Comparison of ENCODE assay signal across 9 cellular contexts in the genomic region with DNA sequence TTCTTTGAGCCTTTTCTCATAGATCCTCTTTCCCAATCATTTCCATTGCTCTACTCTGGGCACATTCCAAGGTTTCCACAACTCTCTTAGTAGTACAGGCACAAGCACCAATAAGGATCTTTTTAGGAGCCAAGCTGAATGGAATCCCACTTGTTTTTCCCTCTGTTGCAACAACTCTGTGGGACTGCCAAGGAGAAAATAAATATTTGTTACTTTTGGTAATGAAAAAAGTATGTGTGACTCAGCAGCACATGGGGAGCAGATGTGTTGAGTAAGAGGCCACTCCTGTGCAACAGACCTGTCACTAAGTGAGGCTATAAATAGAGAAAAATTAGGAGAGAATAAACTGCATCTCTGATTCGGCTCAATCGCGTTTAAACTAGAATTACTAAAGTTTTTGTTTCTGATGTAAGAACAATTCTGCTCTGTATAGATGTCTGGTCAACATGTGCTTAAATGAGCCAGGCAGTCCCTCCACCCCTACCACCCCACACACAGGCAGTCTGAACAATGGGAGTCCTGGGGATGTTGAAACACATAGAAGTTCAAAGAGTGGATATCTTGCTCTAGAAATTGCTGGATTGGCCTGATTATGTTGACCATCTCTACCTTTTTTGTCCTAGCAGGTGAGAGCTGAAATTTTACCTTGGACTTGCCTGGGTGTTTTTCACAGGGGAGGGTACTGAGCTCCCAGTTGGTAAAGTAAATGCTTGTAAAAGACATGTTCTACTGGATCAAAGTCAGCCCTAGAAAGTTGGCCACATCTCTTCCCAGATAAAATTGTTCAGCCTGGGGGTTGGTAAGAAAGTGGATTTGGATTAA.
DNase-seq lines count a peak whose midpoint lies in the region; ATAC-seq, FAIRE-seq and TF ChIP-seq lines count a peak whose summit lies in the region.
"Had no signal": no experiment of that assay in that cellular context is flagged by ENCODE, and none has a peak within 500 bp of the region (broad histone marks: within the 10 kb centered on the region; RNA-seq: fewer than 3 reads in every experiment).

No MANE protein-coding gene starts in this region.

- H3K9ac ChIP-seq in endothelial cell of umbilical vein (replicated peaks; ENCODE audit: extremely low read depth, insufficient read depth, low read length), result peak overlapping the region; percentile 16

- TF ChIP-seq POLR2A in NB4 (IDR thresholded peaks at IDR 0.05; ENCODE audit: extremely low read depth, insufficient read length), result no peak
- TF ChIP-seq POLR2A in endothelial cell of umbilical vein (IDR thresholded peaks at IDR 0.05; ENCODE audit: low read depth, low read length), result no peak

- H3K9me3 ChIP-seq in AG04450 (ENCODE audit: control insufficient read depth, insufficient read depth, low read length) (peaks cover 4% of the 10 kb centered on the region; the same call in 1 of the 2 replicates), endothelial cell of umbilical vein (replicated peaks; ENCODE audit: control insufficient read depth, insufficient read depth, low read length) (no peaks in the 10 kb centered on the region), mesodermal cell (ENCODE audit: control insufficient read depth, low read length) (no peaks in the 10 kb centered on the region)

- H3K36me3 ChIP-seq in endothelial cell of umbilical vein (ENCODE audit: control insufficient read depth in 2 of 2, extremely low read depth in 1 of 2, insufficient read depth in 2 of 2, low read length in 2 of 2) (no peaks in the 10 kb centered on the region), mesodermal cell (ENCODE audit: control insufficient read depth, insufficient read depth, low read length) (no peaks in the 10 kb centered on the region)

- H3K4me3 ChIP-seq in AG04450 (ENCODE audit: low read depth, low read length) (no peak overlapping the region), NB4 (ENCODE audit: low read depth, low read length) (no peak overlapping the region), endothelial cell of umbilical vein (replicated peaks in 1 of 3; ENCODE audit: insufficient read depth in 1 of 3, low read depth in 1 of 3, low read length in 3 of 3) (no peak overlapping the region), mesodermal cell (ENCODE audit: extremely low read depth, insufficient read depth, low read length, poor library complexity, severe bottlenecking) (no peak overlapping the region)

- no peak overlapping the region for H3K27ac ChIP-seq in AG04450 (ENCODE audit: low read depth, low read length)
- peak overlapping the region; percentile 71 for H3K27ac ChIP-seq in endothelial cell of umbilical vein (ENCODE audit: insufficient read depth, low read depth, low read length)
- H3K27ac ChIP-seq in mesodermal cell (ENCODE audit: low read depth, low read length, severe bottlenecking), result peak overlapping the region; percentile 41

- BruUV-seq in endothelial cell of umbilical vein (replicated peaks; lab: Mats Ljungman, UMichigan), result TSS peak; percentile 87

- no peaks in the 10 kb centered on the region for H4K20me1 ChIP-seq in endothelial cell of umbilical vein (replicated peaks; ENCODE audit: control insufficient read depth, extremely low read depth, insufficient read depth, low read length)

- peak overlapping the region; percentile 17 for H3K4me2 ChIP-seq in endothelial cell of umbilical vein (ENCODE audit: insufficient read depth, low read length)

- no peak for ATAC-seq in GM18517 (IDR thresholded peaks at IDR 0.05; ENCODE audit: unreplicated experiment)
- no peak for ATAC-seq in GM21619 (IDR thresholded peaks at IDR 0.05; ENCODE audit: unreplicated experiment)

- H3K27me3 ChIP-seq in AG04450 (ENCODE audit: control insufficient read depth, insufficient read depth, low read length) (no peaks in the 10 kb centered on the region), endothelial cell of umbilical vein (ENCODE audit: control insufficient read depth in 2 of 2, insufficient read depth in 2 of 2, low read length in 2 of 2) (no peaks in the 10 kb centered on the region)

- CTCF ChIA-PET in AG04450 (lab: Charles Lee) (no interaction called here), endothelial cell of umbilical vein (lab: Charles Lee) (interaction anchor here (1.1 kb wide), 1 partner anchor 13 kb away, joined by 3 read pairs; no protein-coding TSS in a partner anchor)

- no peak for FAIRE-seq in endothelial cell of umbilical vein (lab: Jason Lieb, UNC)

- no CpG with 5 or more reads among the region's 3 CpGs for WGBS in mesodermal cell (ENCODE audit: insufficient coverage in 2 of 2), 2 experiments

- POLR2A ChIA-PET in AG04450 (lab: Yijun Ruan, JAX) (no interaction called here), endothelial cell of umbilical vein (lab: Charles Lee) (interaction anchor here (0.5 kb wide), 1 partner anchor 71 kb away, joined by 3 read pairs; no protein-coding TSS in a partner anchor)

- H3K79me2 ChIP-seq in endothelial cell of umbilical vein (ENCODE audit: control insufficient read depth, insufficient read depth, low read length), result no peaks in the 10 kb centered on the region

- no peak for TF ChIP-seq CTCF in AG04450 (IDR thresholded peaks at IDR 0.05; ENCODE audit: low read depth, low read length)
- TF ChIP-seq CTCF in NB4 (IDR thresholded peaks at IDR 0.05; ENCODE audit: low read depth, low read length), result no peak
- no peak for TF ChIP-seq CTCF in endothelial cell of umbilical vein (IDR thresholded peaks at IDR 0.05; ENCODE audit: extremely low read depth in 1 of 2, insufficient read depth in 1 of 2, low read depth in 1 of 2, low read length in 2 of 2)

- dilution Hi-C loops in endothelial cell of umbilical vein (cut with MboI; ENCODE audit: extremely low pct_ligation_motif_present, low sequenced_read_pairs), result no loop called here

- DNase-seq in AG04450 (ENCODE audit: low read depth, low spot score), result peak; percentile 0
- peak; percentile 2 for DNase-seq in NB4 (ENCODE audit: low read depth)
- DNase-seq in endothelial cell of umbilical vein (ENCODE audit: low read depth, low spot score), result peak; percentile 76
- no peak for DNase-seq in NCI-H1930 (lab: John Stamatoyannopoulos, UW)
- no peak for DNase-seq in DMS153 treated with DMSO at 0.1 percent for 48 hours (lab: John Stamatoyannopoulos, UW; ENCODE audit: unreplicated experiment)
- DNase-seq: cortex of kidney had no signal

- H3K4me1 ChIP-seq in endothelial cell of umbilical vein (ENCODE audit: control insufficient read depth, extremely low read depth, insufficient read depth, low read length) (peaks cover 14% of the 10 kb centered on the region), mesodermal cell (ENCODE audit: control insufficient read depth, insufficient read depth, low read length, poor library complexity, severe bottlenecking) (peaks cover 7% of the 10 kb centered on the region)

- intact Hi-C loops in endothelial cell of umbilical vein (cut with micrococcal nuclease), result loop anchor here (2.0 kb wide), 1 partner anchor 67 kb away; no protein-coding TSS in a partner anchor

- no peaks in the 10 kb centered on the region for H3K9me1 ChIP-seq in endothelial cell of umbilical vein (replicated peaks; ENCODE audit: control insufficient read depth, extremely low read depth, insufficient read depth, low read length)

- H2AFZ ChIP-seq in endothelial cell of umbilical vein (ENCODE audit: low read depth, low read length), result peak overlapping the region; percentile 57

TF ChIP-seq in endothelial cell of umbilical vein, 7 proteins besides CTCF, POLR2A, EP300 and RAD21:
- TF ChIP-seq FOS (IDR thresholded peaks at IDR 0.05; ENCODE audit: borderline replicate concordance, insufficient read depth, low read length) (peak; percentile 64), JUN (IDR thresholded peaks at IDR 0.05; ENCODE audit: borderline replicate concordance, insufficient read depth, insufficient read length, low read depth) (peak; percentile 45)
- TF ChIP-seq, protein P1, sequence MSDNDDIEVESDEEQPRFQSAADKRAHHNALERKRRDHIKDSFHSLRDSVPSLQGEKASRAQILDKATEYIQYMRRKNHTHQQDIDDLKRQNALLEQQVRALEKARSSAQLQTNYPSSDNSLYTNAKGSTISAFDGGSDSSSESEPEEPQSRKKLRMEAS (IDR thresholded peaks at IDR 0.05; ENCODE audit: insufficient read depth, insufficient read length), result no peak

Comparison
In these comparisons a context has a peak if more than half of its experiments do, and no peak if none do; other contexts are left out.
1. DNase-seq: peak in AG04450 (single experiment), NB4 (single experiment) and endothelial cell of umbilical vein (single experiment); none in NCI-H1930 (0 of 2) and DMS153 treated with DMSO at 0.1 percent for 48 hours (single experiment).